Comparison of ENCODE assay signal across 13 cellular contexts in genomic region chr3:125683067-125683844, GRCh38.
A peak's percentile ranks its signal among the peaks of the same experiment; 100 is the strongest.
DNase-seq lines count a peak whose midpoint lies in the region; ATAC-seq, FAIRE-seq and TF ChIP-seq lines count a peak whose summit lies in the region.
"Had no signal": no experiment of that assay in that cellular context is flagged by ENCODE, and none has a peak within 500 bp of the region (broad histone marks: within the 10 kb centered on the region; RNA-seq: fewer than 3 reads in every experiment).

No MANE protein-coding gene starts in this region.

- H3K9me3 Mint-ChIP-seq in brain: no peaks in the 10 kb centered on the region
- no peaks in the 10 kb centered on the region for H3K9me3 Mint-ChIP-seq in activated naive CD8-positive, alpha-beta T cell treated with anti-CD3 and anti-CD28 coated beads, Interleukin-2, amount 50 U/mL, for 24 hours

- H3K27ac ChIP-seq in sigmoid colon: peak overlapping the region; percentile 20 to 84 (median 76)
- H3K27ac ChIP-seq: ascending aorta had no signal

- no peaks in the 10 kb centered on the region for H3K36me3 Mint-ChIP-seq in brain
- H3K36me3 Mint-ChIP-seq in activated naive CD8-positive, alpha-beta T cell treated with anti-CD3 and anti-CD28 coated beads, Interleukin-2, amount 50 U/mL, for 24 hours (ENCODE audit: low read depth): no peaks in the 10 kb centered on the region

- intact Hi-C loops in sigmoid colon (cut with DNase I): loop anchor here (1.0 to 5.0 kb wide), 2 partner anchors 61 to 91 kb away; no protein-coding TSS in a partner anchor

- TF ChIP-seq CTCF in brain (conservative IDR thresholded peaks at IDR 0.05): no peak
- no peak for TF ChIP-seq CTCF in sigmoid colon (IDR thresholded peaks at IDR 0.05)

- no peaks in the 10 kb centered on the region for H3K9me3 ChIP-seq in sigmoid colon
- H3K9me3 ChIP-seq: ascending aorta had no signal

- ATAC-seq in left lobe of liver: peak; percentile 53
- ATAC-seq in GM18511 (IDR thresholded peaks at IDR 0.05; ENCODE audit: unreplicated experiment): no peak
- no peak for ATAC-seq in activated naive CD8-positive, alpha-beta T cell treated with anti-CD3 and anti-CD28 coated beads, Interleukin-2, amount 50 U/mL, for 24 hours

- DNase-seq in HTR-8/SVneo (ENCODE audit: insufficient read length, low spot score): no peak
- DNase-seq in left lobe of liver (ENCODE audit: low spot score): no peak
- peak; percentile 94 for DNase-seq in sigmoid colon
- DNase-seq in SW 1271 (lab: John Stamatoyannopoulos, UW): no peak
- DNase-seq in activated naive CD8-positive, alpha-beta T cell treated with anti-CD3 and anti-CD28 coated beads, Interleukin-2, amount 50 U/mL, for 24 hours: no peak
- DNase-seq in stimulated activated CD8-positive, alpha-beta memory T cell treated with anti-CD3 and anti-CD28 coated beads, Interleukin-4, amount 100 ng/mL, for 48 hours: no peak
- DNase-seq: NCI-H446 treated with DMSO at 0.1 percent for 48 hours, T1000 had no signal

- peaks cover 32% of the 10 kb centered on the region for H3K4me1 Mint-ChIP-seq in brain
- H3K4me1 Mint-ChIP-seq in activated naive CD8-positive, alpha-beta T cell treated with anti-CD3 and anti-CD28 coated beads, Interleukin-2, amount 50 U/mL, for 24 hours: no peaks in the 10 kb centered on the region

- peak overlapping the region in 4 of 5 experiments; percentile 67 to 91 (median 79) for H3K27ac Mint-ChIP-seq in brain
- no peak overlapping the region for H3K27ac Mint-ChIP-seq in activated naive CD8-positive, alpha-beta T cell treated with anti-CD3 and anti-CD28 coated beads, Interleukin-2, amount 50 U/mL, for 24 hours

- peaks cover 0 to 31% (median 13%) of the 10 kb centered on the region in 4 donors for H3K4me1 ChIP-seq in sigmoid colon
- H3K4me1 ChIP-seq: ascending aorta had no signal

- no peak overlapping the region for H3K4me3 ChIP-seq in sigmoid colon
- H3K4me3 ChIP-seq: ascending aorta, dorsolateral prefrontal cortex had no signal

- no peak overlapping the region for H3K4me3 Mint-ChIP-seq in brain
- no peak overlapping the region for H3K4me3 Mint-ChIP-seq in activated naive CD8-positive, alpha-beta T cell treated with anti-CD3 and anti-CD28 coated beads, Interleukin-2, amount 50 U/mL, for 24 hours

- H3K36me3 ChIP-seq in sigmoid colon: no peaks in the 10 kb centered on the region
- H3K36me3 ChIP-seq: ascending aorta had no signal

- WGBS in sigmoid colon, 2 donors: 45 to 66% methylated on average over 9 of the region's 9 CpGs

- peaks cover 2% of the 10 kb centered on the region for H3K27me3 Mint-ChIP-seq in brain
- peaks cover 5% of the 10 kb centered on the region for H3K27me3 Mint-ChIP-seq in activated naive CD8-positive, alpha-beta T cell treated with anti-CD3 and anti-CD28 coated beads, Interleukin-2, amount 50 U/mL, for 24 hours

- FAIRE-seq in HTR-8/SVneo (lab: Jason Lieb, UNC): peak; percentile 38
- FAIRE-seq: islet of Langerhans had no signal

- no peak for TF ChIP-seq POLR2A in sigmoid colon (IDR thresholded peaks at IDR 0.05)

- no peaks in the 10 kb centered on the region for H3K27me3 ChIP-seq in sigmoid colon
- H3K27me3 ChIP-seq: ascending aorta, dorsolateral prefrontal cortex had no signal

- no peak for TF ChIP-seq EP300 in sigmoid colon (IDR thresholded peaks at IDR 0.05)
